In genomic region chr6:42166444-42167141, GRCh38 we compare ENCODE assay signal across 1 cellular context.
TF ChIP-seq lines count a peak whose summit lies in the region.

No MANE protein-coding gene starts in this region.

TF ChIP-seq in K562, 482 proteins besides CTCF, POLR2A, EP300 and RAD21 (continues in another document):
- no peak for TF ChIP-seq MLX (CRISPR knock-in tag; conservative IDR thresholded peaks at IDR 0.05)
- 0 out of 2 replicates have a peak, but pooled peaks have one; percentile 41 for TF ChIP-seq KLF1 (tag; IDR thresholded peaks at IDR 0.05)
- TF ChIP-seq ZNF75A (CRISPR knock-in tag; IDR thresholded peaks at IDR 0.05): no peak
- peak; percentile 40 to 55; a peak in 3 of 4 replicates for TF ChIP-seq MNT (conservative IDR thresholded peaks at IDR 0.05)
- no peak for TF ChIP-seq SIRT6 (IDR thresholded peaks at IDR 0.05; ENCODE audit: low read depth, low read length)
- peak; percentile 18; the same call in 1 of the 2 replicates for TF ChIP-seq DPF2 (IDR thresholded peaks at IDR 0.05)
- no peak for TF ChIP-seq MCM5 (IDR thresholded peaks at IDR 0.05; ENCODE audit: low read depth)
- 0 out of 2 replicates have a peak, but pooled peaks have one; percentile 24 for TF ChIP-seq ZNF24 (IDR thresholded peaks at IDR 0.05)
- peak; percentile 69; the same call in 1 of the 2 replicates for TF ChIP-seq TFAP4 (CRISPR knock-in tag; IDR thresholded peaks at IDR 0.05; ENCODE audit: borderline replicate concordance)
- no peak for TF ChIP-seq XRCC4 (IDR thresholded peaks at IDR 0.05; ENCODE audit: extremely low read depth, insufficient read depth, insufficient read length)
- no peak for TF ChIP-seq ELF4 (CRISPR knock-in tag; IDR thresholded peaks at IDR 0.05)
- no peak for TF ChIP-seq PHF20 (IDR thresholded peaks at IDR 0.05; ENCODE audit: partially characterized antibody)
- TF ChIP-seq TRIM25 (IDR thresholded peaks at IDR 0.05; ENCODE audit: borderline replicate concordance): no peak
- peak; percentile 27; the same call in 1 of the 2 replicates for TF ChIP-seq THRB (CRISPR knock-in tag; conservative IDR thresholded peaks at IDR 0.05)
- no peak for TF ChIP-seq ELK3 (CRISPR knock-in tag; IDR thresholded peaks at IDR 0.05)
- peak; percentile 77; the same call in 1 of the 2 replicates for TF ChIP-seq TARDBP (IDR thresholded peaks at IDR 0.05)
- TF ChIP-seq ATF1 (CRISPR knock-in tag; IDR thresholded peaks at IDR 0.05): no peak
- TF ChIP-seq ATF1 (tag; IDR thresholded peaks at IDR 0.05): 0 out of 2 replicates have a peak, but pooled peaks have one; percentile 19
- no peak for TF ChIP-seq FOXP4 (CRISPR knock-in tag; IDR thresholded peaks at IDR 0.05; ENCODE audit: borderline replicate concordance)
- peak; percentile 60 for TF ChIP-seq CXXC5 (CRISPR knock-in tag; IDR thresholded peaks at IDR 0.05)
- TF ChIP-seq NBN (IDR thresholded peaks at IDR 0.05; ENCODE audit: low read depth): 0 out of 2 replicates have a peak, but pooled peaks have one; percentile 37
- TF ChIP-seq ARID4B (CRISPR knock-in tag; IDR thresholded peaks at IDR 0.05): no peak
- TF ChIP-seq HDGF (IDR thresholded peaks at IDR 0.05): peak; percentile 77; the same call in 1 of the 2 replicates
- TF ChIP-seq MYC (IDR thresholded peaks at IDR 0.05; ENCODE audit: low read depth, low read length): peak; percentile 16; the same call in 1 of the 2 replicates
- TF ChIP-seq MYC (CRISPR knock-in tag; IDR thresholded peaks at IDR 0.05; ENCODE audit: borderline replicate concordance, low read depth): no peak
- TF ChIP-seq CHD7 (IDR thresholded peaks at IDR 0.05; ENCODE audit: low read depth, low read length): no peak
- TF ChIP-seq HLTF (IDR thresholded peaks at IDR 0.05): peak; percentile 76; the same call in 1 of the 2 replicates
- TF ChIP-seq KLF16 (IDR thresholded peaks at IDR 0.05): peak; percentile 44; the same call in 1 of the 2 replicates
- no peak for TF ChIP-seq KAT2B (IDR thresholded peaks at IDR 0.05; ENCODE audit: low read depth, low read length)
